Comparison of ENCODE assay signal across 30 cellular contexts in genomic region chr6:4268171-4268570, GRCh38.
"Had no signal": no experiment of that assay in that cellular context is flagged by ENCODE, and none has a peak within 500 bp of the region (broad histone marks: within the 10 kb centered on the region; RNA-seq: fewer than 3 reads in every experiment).

No MANE protein-coding gene starts in this region.

- H3K27ac ChIP-seq: adrenal gland, body of pancreas, colonic mucosa, dorsolateral prefrontal cortex, foreskin keratinocyte, gastroesophageal sphincter, WERI-Rb-1 had no signal

- H3K4me3 ChIP-seq: adrenal gland, body of pancreas, colonic mucosa, dorsolateral prefrontal cortex, gastroesophageal sphincter had no signal

- H3K4me1 ChIP-seq: adrenal gland, body of pancreas, colonic mucosa, foreskin keratinocyte, gastroesophageal sphincter had no signal

- ATAC-seq: activated CD4-positive, CD25-positive, alpha-beta regulatory T cell treated with anti-CD3 and anti-CD28 coated beads, Interleukin-2, amount 50 U/mL, for 24 hours; activated CD8-positive, alpha-beta T cell treated with anti-CD3 and anti-CD28 coated beads for 36 hours; activated naive CD8-positive, alpha-beta T cell treated with anti-CD3 and anti-CD28 coated beads, Interleukin-2, amount 50 U/mL, for 24 hours; activated T-cell treated with anti-CD3 and anti-CD28 coated beads, Interleukin-2, amount 50 U/mL, for 4 hours; activated T-helper 17 cell treated with anti-CD3 and anti-CD28 coated beads, Interleukin-2, amount 50 U/mL, for 72 hours; body of pancreas; esophagus mucosa; foreskin keratinocyte; gastroesophageal sphincter; T-helper 17 cell had no signal

- H3K27me3 ChIP-seq: adrenal gland, body of pancreas, colonic mucosa, dorsolateral prefrontal cortex, gastroesophageal sphincter had no signal

- DNase-seq: activated B cell treated with CpG ODN at 0.5 μM for 24 hours; activated CD4-positive, alpha-beta T cell treated with anti-CD3 and anti-CD28 coated beads for 48 hours; activated CD4-positive, alpha-beta T cell treated with anti-CD3 and anti-CD28 coated beads, Interleukin-2, amount 50 U/mL, for 1 hour; activated CD4-positive, alpha-beta T cell treated with anti-CD3 and anti-CD28 coated beads, Interleukin-2, amount 50 U/mL, for 48 hours; activated CD8-positive, alpha-beta memory T cell treated with anti-CD3 and anti-CD28 coated beads for 24 hours; activated CD8-positive, alpha-beta T cell treated with anti-CD3 and anti-CD28 coated beads for 36 hours; activated effector memory CD4-positive, alpha-beta T cell treated with anti-CD3 and anti-CD28 coated beads, Interleukin-2, amount 50 U/mL, for 16 hours; activated naive CD4-positive, alpha-beta T cell treated with anti-CD3 and anti-CD28 coated beads for 36 hours; activated naive CD8-positive, alpha-beta T cell treated with anti-CD3 and anti-CD28 coated beads for 36 hours; activated naive CD8-positive, alpha-beta T cell treated with anti-CD3 and anti-CD28 coated beads, Interleukin-2, amount 50 U/mL, for 24 hours; activated T-cell treated with anti-CD3 and anti-CD28 coated beads, Interleukin-2, amount 50 U/mL, for 4 hours; adrenal gland; amygdala; aorta; body of pancreas; central memory CD4-positive, alpha-beta T cell; cerebellar nuclear complex; colonic mucosa; dorsolateral prefrontal cortex; effector memory CD4-positive, alpha-beta T cell; endodermal cell; foreskin keratinocyte; T-helper 1 cell; T-helper 17 cell; T1000; WERI-Rb-1 had no signal

- H3K36me3 ChIP-seq: adrenal gland, colonic mucosa, gastroesophageal sphincter, WERI-Rb-1 had no signal

- H3K9me3 ChIP-seq: adrenal gland, body of pancreas, colonic mucosa, gastroesophageal sphincter had no signal
